ENCODE assay signal across 20 cellular contexts in genomic region chr2:75666821-75667344, GRCh38.
"Had no signal": no experiment of that assay in that cellular context is flagged by ENCODE, and none has a peak within 500 bp of the region (broad histone marks: within the 10 kb centered on the region; RNA-seq: fewer than 3 reads in every experiment).

No MANE protein-coding gene starts in this region.

- H3K4me3 Mint-ChIP-seq: activated CD8-positive, alpha-beta T cell treated with anti-CD3 and anti-CD28 coated beads for 36 hours; activated T-cell treated with anti-CD3 and anti-CD28 coated beads, Interleukin-2, amount 50 U/mL, for 24 hours; central memory CD8-positive, alpha-beta T cell; stimulated activated effector memory CD8-positive, alpha-beta T cell treated with anti-CD3 and anti-CD28 coated beads, Interleukin-12 subunit alpha, Interleukin-12 subunit beta, amount 100 ng/mL, for 72 hours; T-helper 2 cell treated with Interferon-gamma antibody and Interleukin-4, amounts not matched to agents 5 μg/mL and 100 μg/mL, for 36 hours; type B pancreatic cell had no signal

- H3K9me3 Mint-ChIP-seq: activated CD8-positive, alpha-beta T cell treated with anti-CD3 and anti-CD28 coated beads for 36 hours; activated T-cell treated with anti-CD3 and anti-CD28 coated beads, Interleukin-2, amount 50 U/mL, for 24 hours; activated T-helper 2 cell treated with anti-CD3 and anti-CD28 coated beads, Interferon-gamma antibody, Interleukin-2, Interleukin-4, amounts not matched to agents 10 μg/mL and 5 μg/mL and 100 μg/mL, durations not matched to agents 14 hours and 24 hours and 36 hours; central memory CD8-positive, alpha-beta T cell; stimulated activated effector memory CD8-positive, alpha-beta T cell treated with anti-CD3 and anti-CD28 coated beads, Interleukin-12 subunit alpha, Interleukin-12 subunit beta, amount 100 ng/mL, for 72 hours; T-helper 2 cell treated with Interferon-gamma antibody and Interleukin-4, amounts not matched to agents 5 μg/mL and 100 μg/mL, for 36 hours; type B pancreatic cell had no signal

- H3K27ac Mint-ChIP-seq: activated CD8-positive, alpha-beta T cell treated with anti-CD3 and anti-CD28 coated beads for 36 hours; activated T-cell treated with anti-CD3 and anti-CD28 coated beads, Interleukin-2, amount 50 U/mL, for 24 hours; activated T-helper 2 cell treated with anti-CD3 and anti-CD28 coated beads, Interferon-gamma antibody, Interleukin-2, Interleukin-4, amounts not matched to agents 10 μg/mL and 5 μg/mL and 100 μg/mL, durations not matched to agents 14 hours and 24 hours and 36 hours; stimulated activated effector memory CD8-positive, alpha-beta T cell treated with anti-CD3 and anti-CD28 coated beads, Interleukin-12 subunit alpha, Interleukin-12 subunit beta, amount 100 ng/mL, for 72 hours; T-helper 2 cell treated with Interferon-gamma antibody and Interleukin-4, amounts not matched to agents 5 μg/mL and 100 μg/mL, for 36 hours; type B pancreatic cell had no signal

- H3K27ac ChIP-seq: brain microvascular endothelial cell, coronary artery, heart right ventricle, psoas muscle, right lobe of liver, stomach had no signal

- H3K4me1 ChIP-seq: heart right ventricle, psoas muscle, right lobe of liver, stomach had no signal

- H3K9me3 ChIP-seq: heart right ventricle, psoas muscle, right lobe of liver, stomach had no signal

- H3K4me1 Mint-ChIP-seq: stimulated activated effector memory CD8-positive, alpha-beta T cell treated with anti-CD3 and anti-CD28 coated beads, Interleukin-12 subunit alpha, Interleukin-12 subunit beta, amount 100 ng/mL, for 72 hours had no signal

- ATAC-seq: activated CD8-positive, alpha-beta T cell treated with anti-CD3 and anti-CD28 coated beads for 36 hours; heart right ventricle; left colon; psoas muscle; right lobe of liver; stimulated activated effector memory CD8-positive, alpha-beta T cell treated with anti-CD3 and anti-CD28 coated beads, Interleukin-12 subunit alpha, Interleukin-12 subunit beta, amount 100 ng/mL, for 72 hours had no signal

- H3K27me3 Mint-ChIP-seq: activated CD8-positive, alpha-beta T cell treated with anti-CD3 and anti-CD28 coated beads for 36 hours; activated T-cell treated with anti-CD3 and anti-CD28 coated beads, Interleukin-2, amount 50 U/mL, for 24 hours; central memory CD8-positive, alpha-beta T cell; type B pancreatic cell had no signal

- H3K27me3 ChIP-seq: brain microvascular endothelial cell, heart right ventricle, right lobe of liver, stomach had no signal

- DNase-seq: activated CD4-positive, alpha-beta T cell treated with anti-CD3 and anti-CD28 coated beads for 48 hours; activated CD4-positive, CD25-positive, alpha-beta regulatory T cell; activated CD8-positive, alpha-beta T cell treated with anti-CD3 and anti-CD28 coated beads for 36 hours; activated naive CD4-positive, alpha-beta T cell treated with Interleukin-2 at 50 U/mL for 16 hours; activated T-cell treated with anti-CD3 and anti-CD28 coated beads, Interleukin-2, amount 50 U/mL, for 24 hours; anterior cingulate cortex; brain microvascular endothelial cell; heart right ventricle; left colon; psoas muscle; right lobe of liver; stimulated activated CD4-positive, alpha-beta T cell treated with anti-CD3 and anti-CD28 coated beads, Interleukin-4, amount 100 ng/mL, for 24 hours; stomach had no signal

- H3K4me3 ChIP-seq: coronary artery, heart right ventricle, lung, psoas muscle, right lobe of liver, stomach had no signal
